In the genomic region with DNA sequence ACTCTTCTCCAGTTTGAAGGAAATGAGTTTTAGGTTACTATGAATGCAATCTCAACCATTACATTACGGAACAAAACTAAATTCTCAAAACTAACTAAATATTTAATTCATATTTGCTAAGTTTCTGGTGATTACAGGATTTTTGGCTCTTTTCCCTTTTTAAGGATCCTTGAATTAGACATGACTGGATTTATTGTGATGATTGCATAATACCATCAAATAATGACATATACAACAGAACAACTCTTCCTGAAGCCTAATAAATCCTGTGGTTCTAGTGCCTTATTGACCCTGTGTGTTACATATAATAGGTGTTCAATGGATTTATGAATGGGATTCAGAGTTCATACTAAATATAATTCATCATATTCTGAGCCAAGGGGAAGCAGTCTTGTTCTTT, we compare ENCODE assay signal across 6 cellular contexts.
"Had no signal": no experiment of that assay in that cellular context is flagged by ENCODE, and none has a peak within 500 bp of the region (broad histone marks: within the 10 kb centered on the region; RNA-seq: fewer than 3 reads in every experiment).

No MANE protein-coding gene starts in this region.

- DNase-seq: GDM1, GF-D8 had no signal

- FAIRE-seq: G401.6, GM12878, GM12892, GM19239 had no signal

- H3K4me3 ChIP-seq: GM12878 had no signal

- ATAC-seq: GM12878 had no signal
